In the genomic region with DNA sequence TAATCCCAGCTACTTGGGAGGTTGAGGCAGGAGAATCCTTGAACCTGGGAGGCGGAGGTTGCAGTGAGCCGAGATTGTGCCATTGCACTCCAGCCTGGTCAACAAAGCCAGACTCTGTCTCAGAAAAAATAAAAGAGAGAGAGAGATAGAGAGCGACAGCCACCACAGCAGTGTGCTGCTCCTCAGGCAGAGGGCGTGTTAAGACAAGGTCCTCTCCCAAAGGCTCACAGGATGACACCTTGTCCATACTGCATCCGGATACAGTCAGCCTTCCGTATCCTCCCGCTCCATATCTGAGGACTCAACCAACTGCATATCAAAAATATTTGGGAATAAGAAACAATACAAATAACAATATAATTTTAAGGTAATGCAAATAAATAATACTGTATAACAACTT, we compare ENCODE assay signal across 18 cellular contexts. TPM values are rescaled to one million over a fixed set of nuclear protein-coding genes. Genes with fewer than 3 reads are reported as not detected.
A peak's percentile ranks its signal among the peaks of the same experiment; 100 is the strongest.
DNase-seq lines count a peak whose midpoint lies in the region; ATAC-seq and TF ChIP-seq lines count a peak whose summit lies in the region.
"Had no signal": no experiment of that assay in that cellular context is flagged by ENCODE, and none has a peak within 500 bp of the region (broad histone marks: within the 10 kb centered on the region; RNA-seq: fewer than 3 reads in every experiment).

No MANE protein-coding gene starts in this region.

- no peak for DNase-seq in CD4-positive, CD25-positive, alpha-beta regulatory T cell
- no peak for DNase-seq in OCI-LY7 (ENCODE audit: low spot score)
- no peak for DNase-seq in endodermal cell
- no peak for DNase-seq in activated naive CD4-positive, alpha-beta T cell treated with anti-CD3 and anti-CD28 coated beads, Interleukin-2, amount 10 ng/mL, durations not matched to agents 7 days and 5 days
- no peak for DNase-seq in NCI-H1930 (lab: John Stamatoyannopoulos, UW)
- DNase-seq in mesenchymal stem cell = no peak
- DNase-seq: ACHN, C1 segment of cervical spinal cord, IMR-90, NCI-H1105, NCI-H2081 treated with DMSO at 0.1 percent for 48 hours, NCI-H510A, NCI-H748 treated with DMSO at 0.1 percent for 48 hours, SHP77, SK-N-SH, T-helper 1 cell had no signal

- H2BK5ac ChIP-seq in mesenchymal stem cell (ENCODE audit: low read depth, low read length, poor library complexity, severe bottlenecking) = no peak overlapping the region

- ATAC-seq in CD4-positive, CD25-positive, alpha-beta regulatory T cell (ENCODE audit: low read depth in 2 of 2) = no peak
- no peak for ATAC-seq in HG02642 (IDR thresholded peaks at IDR 0.05; ENCODE audit: poor library complexity, unreplicated experiment)

- peak overlapping the region; percentile 38 to 86 (median 59) for H3K27ac Mint-ChIP-seq in CD4-positive, CD25-positive, alpha-beta regulatory T cell
- no peak overlapping the region for H3K27ac Mint-ChIP-seq in endodermal cell
- no peak overlapping the region for H3K27ac Mint-ChIP-seq in activated naive CD4-positive, alpha-beta T cell treated with anti-CD3 and anti-CD28 coated beads, Interleukin-2, amount 10 ng/mL, durations not matched to agents 7 days and 5 days

- intact Hi-C loops in OCI-LY7 (cut with micrococcal nuclease; ENCODE audit: unreplicated experiment) = no loop called here

- no peak overlapping the region for H4K8ac ChIP-seq in mesenchymal stem cell (ENCODE audit: low read length)

- no peak overlapping the region for H3K4me3 Mint-ChIP-seq in CD4-positive, CD25-positive, alpha-beta regulatory T cell
- no peak overlapping the region for H3K4me3 Mint-ChIP-seq in endodermal cell
- no peak overlapping the region for H3K4me3 Mint-ChIP-seq in activated naive CD4-positive, alpha-beta T cell treated with anti-CD3 and anti-CD28 coated beads, Interleukin-2, amount 10 ng/mL, durations not matched to agents 7 days and 5 days

- H3K9me3 Mint-ChIP-seq in CD4-positive, CD25-positive, alpha-beta regulatory T cell = peaks cover 0 to 2% (median 0%) of the 10 kb centered on the region in 7 donors
- no peaks in the 10 kb centered on the region for H3K9me3 Mint-ChIP-seq in endodermal cell
- H3K9me3 Mint-ChIP-seq in activated naive CD4-positive, alpha-beta T cell treated with anti-CD3 and anti-CD28 coated beads, Interleukin-2, amount 10 ng/mL, durations not matched to agents 7 days and 5 days = peaks cover 7% of the 10 kb centered on the region

- no peaks in the 10 kb centered on the region for H3K36me3 ChIP-seq in CD4-positive, CD25-positive, alpha-beta regulatory T cell (ENCODE audit: control insufficient read depth, insufficient read depth, low read length)
- H3K36me3 ChIP-seq in OCI-LY7 (ENCODE audit: insufficient read depth, low read length) (no peaks in the 10 kb centered on the region), endodermal cell (ENCODE audit: control insufficient read depth, insufficient read depth, low read length) (no peaks in the 10 kb centered on the region), mesenchymal stem cell (ENCODE audit: control insufficient read depth in 1 of 2, insufficient read depth in 2 of 2, low read depth in 1 of 2, low read length in 2 of 2) (peaks cover 0 to 5% of the 10 kb centered on the region in 2 experiments)

- H2BK120ac ChIP-seq in mesenchymal stem cell (ENCODE audit: low read depth, low read length) = no peak overlapping the region

- H2AK5ac ChIP-seq in mesenchymal stem cell (ENCODE audit: low read length, severe bottlenecking) = no peak overlapping the region

- H3K9ac ChIP-seq in endodermal cell (ENCODE audit: extremely low read depth, low read length, poor library complexity, severe bottlenecking) (no peak overlapping the region), mesenchymal stem cell (ENCODE audit: low read length) (no peak overlapping the region)
- H3K9ac ChIP-seq: SK-N-SH had no signal

- no peak overlapping the region for H2AFZ ChIP-seq in OCI-LY7 (ENCODE audit: low read length)
- no peak overlapping the region for H2AFZ ChIP-seq in mesenchymal stem cell (ENCODE audit: low read depth, low read length)

- no peaks in the 10 kb centered on the region for H3K27me3 ChIP-seq in CD4-positive, CD25-positive, alpha-beta regulatory T cell (ENCODE audit: control insufficient read depth, insufficient read depth, low read length)
- H3K27me3 ChIP-seq in endodermal cell (ENCODE audit: control insufficient read depth, insufficient read depth, low read length, poor library complexity, severe bottlenecking) (no peaks in the 10 kb centered on the region), mesenchymal stem cell (ENCODE audit: control insufficient read depth in 1 of 2, insufficient read depth in 1 of 2, low read length in 2 of 2) (no peaks in the 10 kb centered on the region)

- no peaks in the 10 kb centered on the region for H3K9me3 ChIP-seq in CD4-positive, CD25-positive, alpha-beta regulatory T cell (ENCODE audit: control insufficient read depth in 2 of 2, low read length in 2 of 2)
- H3K9me3 ChIP-seq in OCI-LY7 (ENCODE audit: low read length) (peaks cover 5% of the 10 kb centered on the region; the same call in 1 of the 2 replicates), endodermal cell (ENCODE audit: control insufficient read depth, low read length) (no peaks in the 10 kb centered on the region), mesenchymal stem cell (ENCODE audit: control insufficient read depth, low read length) (no peaks in the 10 kb centered on the region)
- H3K9me3 ChIP-seq: SK-N-SH had no signal

- CTCF ChIA-PET in OCI-LY7 (lab: Charles Lee; ENCODE audit: unreplicated experiment) = no interaction called here
- CTCF ChIA-PET in activated naive CD4-positive, alpha-beta T cell treated with anti-CD3 and anti-CD28 coated beads, Interleukin-2, amount 10 ng/mL, durations not matched to agents 7 days and 5 days (lab: Charles Lee) = no interaction called here

- WGBS in endodermal cell (ENCODE audit: insufficient coverage in 1 of 2, insufficient read length in 1 of 2), 2 experiments = 73 to 83% methylated on average over 2 to 6 of the region's 7 CpGs
- 91% methylated on average over 7 of the region's 7 CpGs for WGBS in mesenchymal stem cell

- peaks cover 45% of the 10 kb centered on the region for H3K4me1 ChIP-seq in CD4-positive, CD25-positive, alpha-beta regulatory T cell (ENCODE audit: control insufficient read depth, insufficient read depth, low read length, poor library complexity, severe bottlenecking)
- H3K4me1 ChIP-seq in OCI-LY7 (ENCODE audit: insufficient read depth, low read length, poor library complexity, severe bottlenecking) (peaks cover 25% of the 10 kb centered on the region), endodermal cell (ENCODE audit: control insufficient read depth, insufficient read depth, low read length) (no peaks in the 10 kb centered on the region), mesenchymal stem cell (ENCODE audit: control insufficient read depth, insufficient read depth, low read depth, low read length) (no peaks in the 10 kb centered on the region)

- POLR2A ChIA-PET in OCI-LY7 (lab: Charles Lee) = no interaction called here

- no peak overlapping the region for H3K23ac ChIP-seq in mesenchymal stem cell (ENCODE audit: low read length in 2 of 2)

- peak; percentile 6 for TF ChIP-seq CTCF in GM12873 (IDR thresholded peaks at IDR 0.05; ENCODE audit: insufficient read depth, low read depth, low read length, missing control alignments)
- TF ChIP-seq CTCF in OCI-LY7 (conservative IDR thresholded peaks at IDR 0.05; ENCODE audit: low read length) = peak; percentile 61
- TF ChIP-seq CTCF in endodermal cell (conservative IDR thresholded peaks at IDR 0.05) = peak; percentile 60

- H3K79me2 ChIP-seq in OCI-LY7 (ENCODE audit: insufficient read depth, low read depth, low read length) = no peaks in the 10 kb centered on the region

- H3K4me1 Mint-ChIP-seq in CD4-positive, CD25-positive, alpha-beta regulatory T cell = peaks cover 25 to 64% (median 49%) of the 10 kb centered on the region in 4 donors
- H3K4me1 Mint-ChIP-seq in endodermal cell = no peaks in the 10 kb centered on the region
- peaks cover 45% of the 10 kb centered on the region for H3K4me1 Mint-ChIP-seq in activated naive CD4-positive, alpha-beta T cell treated with anti-CD3 and anti-CD28 coated beads, Interleukin-2, amount 10 ng/mL, durations not matched to agents 7 days and 5 days

- BruUV-seq in OCI-LY7 (replicated peaks; lab: Mats Ljungman, UMichigan) = no TSS peak

- H3K14ac ChIP-seq in mesenchymal stem cell (ENCODE audit: low read length in 2 of 2) = no peak overlapping the region

- H3K4me2 ChIP-seq in OCI-LY7 (ENCODE audit: low read length) (no peak overlapping the region), mesenchymal stem cell (ENCODE audit: low read length, poor library complexity, severe bottlenecking) (no peak overlapping the region)
- H3K4me2 ChIP-seq: SK-N-SH had no signal

- no peak overlapping the region for H3K18ac ChIP-seq in mesenchymal stem cell (ENCODE audit: low read depth in 1 of 2, low read length in 2 of 2)

- peaks cover 13% of the 10 kb centered on the region for H3K36me3 Mint-ChIP-seq in CD4-positive, CD25-positive, alpha-beta regulatory T cell
- H3K36me3 Mint-ChIP-seq in endodermal cell (ENCODE audit: low read depth) = no peaks in the 10 kb centered on the region
- peaks cover 9% of the 10 kb centered on the region for H3K36me3 Mint-ChIP-seq in activated naive CD4-positive, alpha-beta T cell treated with anti-CD3 and anti-CD28 coated beads, Interleukin-2, amount 10 ng/mL, durations not matched to agents 7 days and 5 days

- no peaks in the 10 kb centered on the region for H4K20me1 ChIP-seq in OCI-LY7 (ENCODE audit: insufficient read depth, low read length)

- H3K4me3 ChIP-seq in CD4-positive, CD25-positive, alpha-beta regulatory T cell (ENCODE audit: low read depth, low read length) = no peak overlapping the region
- H3K4me3 ChIP-seq in OCI-LY7 (ENCODE audit: low read depth, low read length, poor library complexity, severe bottlenecking) = no peak overlapping the region
- H3K4me3 ChIP-seq in endodermal cell (ENCODE audit: low read length) = no peak overlapping the region
- H3K4me3 ChIP-seq in mesenchymal stem cell (ENCODE audit: insufficient read depth in 1 of 2, low read depth in 1 of 2, low read length in 2 of 2) = no peak overlapping the region

- H3K27me3 Mint-ChIP-seq in CD4-positive, CD25-positive, alpha-beta regulatory T cell = no peaks in the 10 kb centered on the region
- peaks cover 2% of the 10 kb centered on the region for H3K27me3 Mint-ChIP-seq in endodermal cell (ENCODE audit: insufficient read depth)
- no peaks in the 10 kb centered on the region for H3K27me3 Mint-ChIP-seq in activated naive CD4-positive, alpha-beta T cell treated with anti-CD3 and anti-CD28 coated beads, Interleukin-2, amount 10 ng/mL, durations not matched to agents 7 days and 5 days

- H3K4ac ChIP-seq in mesenchymal stem cell (ENCODE audit: low read depth in 1 of 2, low read length in 2 of 2) = no peak overlapping the region

- no peak overlapping the region for H4K91ac ChIP-seq in mesenchymal stem cell (ENCODE audit: low read length)

- no peak overlapping the region for H2BK15ac ChIP-seq in mesenchymal stem cell (ENCODE audit: low read depth, poor library complexity, severe bottlenecking)

- H3K79me1 ChIP-seq in mesenchymal stem cell (replicated peaks; ENCODE audit: low read length, poor library complexity, severe bottlenecking) = no peaks in the 10 kb centered on the region

- no peak overlapping the region for H2BK12ac ChIP-seq in mesenchymal stem cell (ENCODE audit: low read length in 2 of 2)

- H3K9me2 ChIP-seq in OCI-LY7 (ENCODE audit: insufficient read depth, low read length) = no peaks in the 10 kb centered on the region
- H3K9me2 ChIP-seq: SK-N-SH had no signal

- H3K27ac ChIP-seq in CD4-positive, CD25-positive, alpha-beta regulatory T cell (ENCODE audit: insufficient read depth, low read length, poor library complexity, severe bottlenecking) = no peak overlapping the region
- H3K27ac ChIP-seq in OCI-LY7 (ENCODE audit: low read depth, low read length, poor library complexity, severe bottlenecking) (no peak overlapping the region), endodermal cell (ENCODE audit: low read depth, low read length) (no peak overlapping the region), mesenchymal stem cell (ENCODE audit: low read length, poor library complexity, severe bottlenecking) (no peak overlapping the region)

RNA-seq across cellular contexts. Expression of gene ARL4C, which starts 20.1 kb away (rescaled TPM):
- 407 TPM for total RNA-seq in CD4-positive, CD25-positive, alpha-beta regulatory T cell
- polyA plus RNA-seq in CD4-positive, CD25-positive, alpha-beta regulatory T cell = 100 to 1,000 TPM; 103 to 176 (median 129) TPM
- 15.4 and 15.7 TPM in 2 replicates for total RNA-seq in OCI-LY7 (2014; rRNA removed; shearing (Covaris generic))
- total RNA-seq in OCI-LY7 (2022) = 18.9 and 19.6 TPM in 2 replicates
- 10 to 100 TPM in 1 of 2 donors, 1 to 10 TPM in 1; 9.3 to 21.7 TPM for total RNA-seq in endodermal cell
- 74.9 TPM for polyA plus RNA-seq in endodermal cell (2013, experiment 1 of 2)
- 65.4 TPM for polyA plus RNA-seq in endodermal cell (2013, experiment 2 of 2)
- polyA plus RNA-seq in mesenchymal stem cell (2013, experiment 1 of 2) = 16.2 TPM
- 15.9 TPM for polyA plus RNA-seq in mesenchymal stem cell (2013, experiment 2 of 2)

Comparison
In these comparisons a context has a peak if more than half of its experiments do, and no peak if none do; other contexts are left out.
1. H3K27ac Mint-ChIP-seq: peak in CD4-positive, CD25-positive, alpha-beta regulatory T cell (3 of 3); none in endodermal cell (single experiment) and activated naive CD4-positive, alpha-beta T cell treated with anti-CD3 and anti-CD28 coated beads, Interleukin-2, amount 10 ng/mL, durations not matched to agents 7 days and 5 days (single experiment).
2. CTCF ChIP-seq: peak in every context shown above with its lines; median percentile 61 in OCI-LY7; 60 in endodermal cell; 6 in GM12873.
3. RNA of gene ARL4C, which starts 20.1 kb away (total RNA-seq): 407 TPM in CD4-positive, CD25-positive, alpha-beta regulatory T cell (single experiment); 9.3 to 21.7 TPM in endodermal cell and 15.4 to 19.6 TPM in OCI-LY7; every median in the first group is over 10 times any median in the second.